In the genomic region with DNA sequence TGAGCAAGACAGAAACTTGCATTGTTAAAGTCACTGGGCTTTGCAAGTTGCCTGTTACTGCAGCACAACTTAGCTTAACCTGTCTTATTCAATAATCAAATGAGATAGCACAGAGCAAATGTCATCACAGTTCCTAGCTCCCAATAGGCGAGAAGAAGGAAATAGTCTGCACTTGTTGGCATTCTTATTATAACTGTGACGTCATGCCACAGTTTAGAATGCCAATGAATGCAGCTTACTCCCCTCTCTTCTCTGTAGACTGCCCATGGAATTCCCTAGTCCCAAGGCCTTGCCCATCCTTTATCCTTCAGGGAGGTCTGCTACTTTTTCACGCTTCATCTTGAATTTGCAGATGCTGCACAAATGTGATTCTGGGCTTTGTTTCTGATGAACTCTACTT, we compare ENCODE assay signal across 35 cellular contexts.
"Had no signal": no experiment of that assay in that cellular context is flagged by ENCODE, and none has a peak within 500 bp of the region (broad histone marks: within the 10 kb centered on the region; RNA-seq: fewer than 3 reads in every experiment).

No MANE protein-coding gene starts in this region.

- DNase-seq: Karpas-422, Kasumi-1, MG63, MM.1S, MV-4-11, NCI-H1048, NCI-H1092, NCI-H1092 treated with DMSO at 0.1 percent for 48 hours, NCI-H1105, NCI-H1105 treated with DMSO at 0.1 percent for 48 hours, NCI-H1417, NCI-H1417 treated with DMSO at 0.1 percent for 48 hours, NCI-H1436, NCI-H1436 treated with DMSO at 0.1 percent for 48 hours, NCI-H146, NCI-H1694, NCI-H1694 treated with DMSO at 0.1 percent for 48 hours, NCI-H187, NCI-H187 treated with DMSO at 0.1 percent for 48 hours, NCI-H1930, NCI-H2029, NCI-H2029 treated with DMSO at 0.1 percent for 48 hours, NCI-H2081, NCI-H2081 treated with DMSO at 0.1 percent for 48 hours, NCI-H2107, NCI-H2171, NCI-H2171 treated with DMSO at 0.1 percent for 48 hours, NCI-H2227 treated with DMSO at 0.1 percent for 48 hours, NCI-H226, NCI-H345, NCI-H446, NCI-H446 treated with DMSO at 0.1 percent for 48 hours, NCI-H510A, NCI-H510A treated with DMSO at 0.1 percent for 48 hours, NCI-H524 had no signal

- H3K36me3 ChIP-seq: MG63 had no signal

- H3K9me3 ChIP-seq: MG63 had no signal

- H3K4me3 ChIP-seq: MG63 had no signal

- H3K27me3 ChIP-seq: MG63 had no signal
